8 cellular contexts compared by ENCODE assay signal in the genomic region with DNA sequence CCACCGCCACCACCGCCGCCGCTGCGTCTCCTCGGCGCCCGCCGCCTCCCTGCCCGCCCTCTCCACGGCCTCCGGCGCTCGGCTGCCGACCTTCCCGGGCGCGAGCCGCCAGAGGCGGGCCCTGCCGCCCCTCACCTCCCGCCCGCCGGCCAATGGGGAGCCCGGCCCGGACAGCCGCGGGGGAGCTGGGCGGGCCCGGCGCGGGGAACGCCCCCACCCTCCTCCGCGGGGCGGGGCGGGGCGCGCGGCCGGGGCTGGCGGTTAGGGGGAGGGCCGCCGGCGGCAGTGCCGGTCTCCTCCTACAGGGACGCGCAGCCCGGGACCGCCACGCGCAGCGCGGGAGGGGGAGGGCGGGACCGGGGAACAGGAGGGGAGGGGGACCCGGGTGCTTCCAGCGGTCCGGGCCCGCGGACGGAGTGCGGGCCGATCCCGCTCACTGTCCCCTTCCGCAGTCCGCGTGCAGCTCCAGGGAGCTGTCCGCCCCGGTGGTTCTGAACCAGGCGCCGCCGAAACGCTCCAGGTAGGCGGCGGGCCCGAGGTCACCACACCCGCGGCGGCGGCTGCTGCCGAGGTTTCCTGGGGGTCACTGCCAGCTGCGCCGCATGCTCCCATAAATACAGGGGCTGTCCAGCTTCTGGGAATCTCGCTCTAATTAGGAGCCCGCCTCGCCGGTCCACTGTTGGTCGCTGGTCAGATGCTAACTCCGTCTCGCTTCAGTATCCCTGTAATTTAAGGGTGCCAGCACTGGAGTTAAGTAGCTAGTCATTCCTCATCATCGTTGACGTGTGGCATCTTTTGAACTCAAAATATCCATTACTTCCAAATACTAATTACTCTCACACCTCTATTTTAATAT. TPM values are rescaled to one million over a fixed set of nuclear protein-coding genes. Genes with fewer than 3 reads are reported as not detected.
DNase-seq lines count a peak whose midpoint lies in the region; ATAC-seq and TF ChIP-seq lines count a peak whose summit lies in the region.

A gene with protein sequence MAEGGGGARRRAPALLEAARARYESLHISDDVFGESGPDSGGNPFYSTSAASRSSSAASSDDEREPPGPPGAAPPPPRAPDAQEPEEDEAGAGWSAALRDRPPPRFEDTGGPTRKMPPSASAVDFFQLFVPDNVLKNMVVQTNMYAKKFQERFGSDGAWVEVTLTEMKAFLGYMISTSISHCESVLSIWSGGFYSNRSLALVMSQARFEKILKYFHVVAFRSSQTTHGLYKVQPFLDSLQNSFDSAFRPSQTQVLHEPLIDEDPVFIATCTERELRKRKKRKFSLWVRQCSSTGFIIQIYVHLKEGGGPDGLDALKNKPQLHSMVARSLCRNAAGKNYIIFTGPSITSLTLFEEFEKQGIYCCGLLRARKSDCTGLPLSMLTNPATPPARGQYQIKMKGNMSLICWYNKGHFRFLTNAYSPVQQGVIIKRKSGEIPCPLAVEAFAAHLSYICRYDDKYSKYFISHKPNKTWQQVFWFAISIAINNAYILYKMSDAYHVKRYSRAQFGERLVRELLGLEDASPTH (minus strand): TSS at position 87 of the 856 bp plus-strand sequence. CDS start 404 bp downstream, outside the sequence.

- in situ Hi-C loops in KBM-7 (cut with MboI; ENCODE audit: low pct_unique_long_range_greater_than_20kb, low sequenced_read_pairs), result no loop called here

- TF ChIP-seq POLR2A in thyroid gland (IDR thresholded peaks at IDR 0.05), result peak in 1 of 2 donors; percentile 72

- TF ChIP-seq CTCF in omental fat pad (IDR thresholded peaks at IDR 0.05) (no peak), thyroid gland (IDR thresholded peaks at IDR 0.05) (peak in 1 of 6 experiments; percentile 24)

- peaks cover 18 to 32% of the 10 kb centered on the region in 2 donors for H3K4me1 ChIP-seq in thyroid gland

- H3K27ac ChIP-seq in thyroid gland, result no peak within 1 kb of the TSS

- 4 to 6% methylated on average over 9 to 10 of the region's 93 CpGs for WGBS in thyroid gland, 2 donors

- DNase-seq in DMS153 treated with DMSO at 0.1 percent for 48 hours (lab: John Stamatoyannopoulos, UW; ENCODE audit: unreplicated experiment) (peak; percentile 93), KBM-7 (peak; percentile 60), RPMI7951 (ENCODE audit: low read depth) (peak; percentile 58), germinal center (ENCODE audit: low spot score) (peak; percentile 89), omental fat pad (ENCODE audit: low spot score) (no peak), thyroid gland (peak; percentile 81)
- peak; percentile 55 for DNase-seq in activated naive CD4-positive, alpha-beta T cell treated with Interleukin-2 at 50 U/mL for 16 hours

- H3K36me3 ChIP-seq in thyroid gland, result no peaks in the 10 kb centered on the region

- H3K9me3 ChIP-seq in thyroid gland, result no peaks in the 10 kb centered on the region

- ATAC-seq in GM21717 (IDR thresholded peaks at IDR 0.05; ENCODE audit: unreplicated experiment) (peak; percentile 78), omental fat pad (ENCODE audit: low FRiP score) (peak; percentile 69)

- peak within 1 kb of the TSS in 2 of 3 donors; percentile 38 to 40 for H3K4me3 ChIP-seq in thyroid gland (replicated peaks in 1 of 3)

- intact Hi-C loops in thyroid gland (cut with DNase I), result no loop called here

- no peaks in the 10 kb centered on the region for H3K27me3 ChIP-seq in thyroid gland

RNA-seq across cellular contexts. Expression of the gene that starts here (rescaled TPM):
- under 0.01 and 0.10 TPM in 2 replicates for total RNA-seq in RPMI7951 (2014; rRNA removed; shearing (Covaris generic))
- total RNA-seq in omental fat pad (1 to 10 TPM in 1 of 4 donors, under 1 TPM in 2, not detected in 1; 0.37 to 1.4 (median 0.60) TPM), thyroid gland (10 to 100 TPM in 1 of 4 donors, 1 to 10 TPM in 3; 2.7 to 14.9 (median 6.4) TPM)

Comparison
In these comparisons a context has a peak if more than half of its experiments do, and no peak if none do; other contexts are left out.
1. Peak in DNase-seq in RPMI7951; RNA of the gene not detected or under 1 TPM.